In genomic region chr13:109592776-109593175, GRCh38 we compare ENCODE assay signal across 24 cellular contexts.
"Had no signal": no experiment of that assay in that cellular context is flagged by ENCODE, and none has a peak within 500 bp of the region (broad histone marks: within the 10 kb centered on the region; RNA-seq: fewer than 3 reads in every experiment).

No MANE protein-coding gene starts in this region.

- H3K4me1 ChIP-seq: heart right ventricle, left lung, psoas muscle, tibial artery had no signal

- H3K27me3 ChIP-seq: left lung, neutrophil, ovary, tibial artery had no signal

- H3K27ac ChIP-seq: heart right ventricle, left lung, neutrophil, ovary, psoas muscle, tibial artery, WERI-Rb-1 had no signal

- DNase-seq: activated CD4-positive, alpha-beta T cell treated with anti-CD3 and anti-CD28 coated beads for 1 hour; activated CD4-positive, alpha-beta T cell treated with anti-CD3 and anti-CD28 coated beads, Interleukin-2, amount 50 U/mL, for 1 hour; activated CD8-positive, alpha-beta memory T cell treated with anti-CD3 and anti-CD28 coated beads for 24 hours; activated CD8-positive, alpha-beta memory T cell treated with anti-CD3 and anti-CD28 coated beads, Interleukin-2, amount 50 U/mL, for 4 hours; activated T-cell treated with anti-CD3 and anti-CD28 coated beads, Interleukin-2, amount 50 U/mL, for 24 hours; aorta; effector CD4-positive, alpha-beta T cell; heart right ventricle; left lung; midbrain; ovary; psoas muscle; right cardiac atrium; stimulated activated CD4-positive, alpha-beta T cell treated with anti-CD3 and anti-CD28 coated beads, Interleukin-1b, Interleukin-23, amount 100 ng/mL, for 48 hours; substantia nigra; tibial artery; WERI-Rb-1 had no signal

- H3K36me3 Mint-ChIP-seq: brain had no signal

- H3K36me3 ChIP-seq: heart right ventricle, left lung, neutrophil, ovary, tibial artery, WERI-Rb-1 had no signal

- H3K27ac Mint-ChIP-seq: activated naive CD4-positive, alpha-beta T cell treated with anti-CD3 and anti-CD28 coated beads, Interleukin-2, amount 50 U/mL, for 72 hours; activated T-cell treated with anti-CD3 and anti-CD28 coated beads, Interleukin-2, amount 50 U/mL, for 24 hours; activated T-helper 17 cell treated with anti-CD3 and anti-CD28 coated beads, Interleukin-2, amount 50 U/mL, for 72 hours; dendritic cell treated with granulocyte-macrophage colony-stimulating factor and Interleukin-4, amounts not matched to agents 40 ng/mL and 50 ng/mL, for 4 days; nephron; stimulated activated naive CD8-positive, alpha-beta T cell treated with anti-CD3 and anti-CD28 coated beads, Interleukin-15, Interleukin-2, amounts not matched to agents 100 ng/mL and 50 ng/mL, for 24 hours had no signal

- H3K4me1 Mint-ChIP-seq: activated T-helper 17 cell treated with anti-CD3 and anti-CD28 coated beads, Interleukin-2, amount 50 U/mL, for 72 hours; nephron had no signal

- H3K9me3 Mint-ChIP-seq: activated naive CD4-positive, alpha-beta T cell treated with anti-CD3 and anti-CD28 coated beads, Interleukin-2, amount 50 U/mL, for 72 hours; activated T-cell treated with anti-CD3 and anti-CD28 coated beads, Interleukin-2, amount 50 U/mL, for 24 hours; activated T-helper 17 cell treated with anti-CD3 and anti-CD28 coated beads, Interleukin-2, amount 50 U/mL, for 72 hours; brain; dendritic cell treated with granulocyte-macrophage colony-stimulating factor and Interleukin-4, amounts not matched to agents 40 ng/mL and 50 ng/mL, for 4 days; nephron; stimulated activated naive CD8-positive, alpha-beta T cell treated with anti-CD3 and anti-CD28 coated beads, Interleukin-15, Interleukin-2, amounts not matched to agents 100 ng/mL and 50 ng/mL, for 24 hours had no signal

- H3K9me3 ChIP-seq: heart right ventricle, left lung, neutrophil, ovary, psoas muscle, tibial artery had no signal

- H3K4me3 Mint-ChIP-seq: activated T-cell treated with anti-CD3 and anti-CD28 coated beads, Interleukin-2, amount 50 U/mL, for 24 hours; activated T-helper 17 cell treated with anti-CD3 and anti-CD28 coated beads, Interleukin-2, amount 50 U/mL, for 72 hours; brain; dendritic cell treated with granulocyte-macrophage colony-stimulating factor and Interleukin-4, amounts not matched to agents 40 ng/mL and 50 ng/mL, for 4 days; nephron; stimulated activated naive CD8-positive, alpha-beta T cell treated with anti-CD3 and anti-CD28 coated beads, Interleukin-15, Interleukin-2, amounts not matched to agents 100 ng/mL and 50 ng/mL, for 24 hours had no signal

- H3K27me3 Mint-ChIP-seq: brain; stimulated activated naive CD8-positive, alpha-beta T cell treated with anti-CD3 and anti-CD28 coated beads, Interleukin-15, Interleukin-2, amounts not matched to agents 100 ng/mL and 50 ng/mL, for 24 hours had no signal

- H3K4me3 ChIP-seq: heart right ventricle, left lung, ovary, psoas muscle, tibial artery had no signal
